In genomic region chr4:46491455-46491854, GRCh38 we compare ENCODE assay signal across 20 cellular contexts.
DNase-seq lines count a peak whose midpoint lies in the region; ATAC-seq and TF ChIP-seq lines count a peak whose summit lies in the region.
"Had no signal": no experiment of that assay in that cellular context is flagged by ENCODE, and none has a peak within 500 bp of the region (broad histone marks: within the 10 kb centered on the region; RNA-seq: fewer than 3 reads in every experiment).

No MANE protein-coding gene starts in this region.

- intact Hi-C loops in spleen (cut with DNase I; ENCODE audit: low total_unique reads), result no loop called here
- intact Hi-C loops in A673 (cut with micrococcal nuclease; ENCODE audit: unreplicated experiment), result no loop called here

- no peaks in the 10 kb centered on the region for H4K20me1 ChIP-seq in GM23338 (replicated peaks; ENCODE audit: insufficient read depth)
- H4K20me1 ChIP-seq: BLaER1 had no signal

- CTCF ChIA-PET in WTC11 (lab: Charles Lee), result interaction anchor here (0.7 to 1.7 kb wide), 2 partner anchors 60 to 156 kb away, joined by 3 to 4 read pairs; no protein-coding TSS in a partner anchor
- CTCF ChIA-PET in A673 (lab: Charles Lee), result no interaction called here

- POLR2A ChIA-PET in WTC11 (lab: Charles Lee) (no interaction called here), A673 (lab: Charles Lee; ENCODE audit: low non-redundant PET) (no interaction called here)

- H3K79me2 ChIP-seq in GM23338 (replicated peaks; ENCODE audit: insufficient read depth), result no peaks in the 10 kb centered on the region

- no peak for TF ChIP-seq POLR2A in spleen (IDR thresholded peaks at IDR 0.05)

- no peaks in the 10 kb centered on the region; the same call in 2 of the 3 replicates for H3K4me1 Mint-ChIP-seq in GM23338
- H3K4me1 Mint-ChIP-seq in WTC11, result peaks cover 31% of the 10 kb centered on the region
- no peaks in the 10 kb centered on the region for H3K4me1 Mint-ChIP-seq in nephron
- H3K4me1 Mint-ChIP-seq: CD14-positive monocyte; CD4-positive, alpha-beta memory T cell; IgD-negative memory B cell had no signal

- peaks cover 17% of the 10 kb centered on the region for H3K36me3 Mint-ChIP-seq in GM23338 (ENCODE audit: low read depth)
- H3K36me3 Mint-ChIP-seq in WTC11, result peaks cover 7% of the 10 kb centered on the region; the same call in 1 of the 2 replicates
- H3K36me3 Mint-ChIP-seq in nephron (ENCODE audit: low read depth), result no peaks in the 10 kb centered on the region
- H3K36me3 Mint-ChIP-seq: CD14-positive monocyte; CD4-positive, alpha-beta memory T cell had no signal

- peak; percentile 54; the same call in 2 of the 3 replicates for ATAC-seq in GM23338
- peak; percentile 80 for ATAC-seq in WTC11
- ATAC-seq: A549, HepG2 had no signal

- WGBS in iPS DF 6.9 (ENCODE audit: insufficient coverage, insufficient read length), result no CpG with 5 or more reads among the region's 2 CpGs
- 42 to 83% (median 58%) methylated on average over 2 of the region's 2 CpGs for WGBS in spleen, 5 donors

- H3K27me3 ChIP-seq in GM23338 (ENCODE audit: insufficient read depth) (no peaks in the 10 kb centered on the region), iPS DF 6.9 (ENCODE audit: control insufficient read depth, insufficient read depth, low read length) (no peaks in the 10 kb centered on the region), spleen (replicated peaks in 1 of 7) (no peaks in the 10 kb centered on the region), A673 (replicated peaks; ENCODE audit: insufficient read depth, low read depth, low read length, poor library complexity) (no peaks in the 10 kb centered on the region)
- H3K27me3 ChIP-seq: BLaER1 had no signal

- H3F3A ChIP-seq in GM23338 (replicated peaks; ENCODE audit: low read depth), result no peaks in the 10 kb centered on the region

- H3K27ac ChIP-seq in GM23338 (ENCODE audit: low read depth) (no peak overlapping the region), iPS DF 6.9 (ENCODE audit: low read length) (no peak overlapping the region), spleen (no peak overlapping the region), A673 (ENCODE audit: low read depth, low read length, poor library complexity, severe bottlenecking) (no peak overlapping the region)
- H3K27ac ChIP-seq: 22Rv1, A549, BLaER1, HL-60 had no signal

- no peaks in the 10 kb centered on the region; the same call in 1 of the 2 replicates for H3K9me3 ChIP-seq in iPS DF 6.9 (ENCODE audit: control insufficient read depth, insufficient read depth, low read length)
- H3K9me3 ChIP-seq in spleen, result peaks cover 0 to 4% (median 0%) of the 10 kb centered on the region in 8 donors
- no peaks in the 10 kb centered on the region for H3K9me3 ChIP-seq in A673 (ENCODE audit: low read depth, low read length, poor library complexity, severe bottlenecking)
- H3K9me3 ChIP-seq: A549, BLaER1 had no signal

- H3K36me3 ChIP-seq in GM23338 (ENCODE audit: insufficient read depth) (no peaks in the 10 kb centered on the region), iPS DF 6.9 (ENCODE audit: control insufficient read depth, insufficient read depth, low read length) (no peaks in the 10 kb centered on the region), spleen (no peaks in the 10 kb centered on the region), A673 (ENCODE audit: insufficient read depth, low read length, poor library complexity, severe bottlenecking) (no peaks in the 10 kb centered on the region)
- H3K36me3 ChIP-seq: BLaER1 had no signal

- no peak overlapping the region for H2AFZ ChIP-seq in GM23338

- peaks cover 85% of the 10 kb centered on the region for H3K9me3 Mint-ChIP-seq in GM23338
- peaks cover 26% of the 10 kb centered on the region for H3K9me3 Mint-ChIP-seq in WTC11
- H3K9me3 Mint-ChIP-seq in nephron, result peaks cover 2% of the 10 kb centered on the region

- DNase-seq in GM23338 (ENCODE audit: low spot score), result peak; percentile 52
- no peak for DNase-seq in WTC11 (ENCODE audit: low spot score)
- DNase-seq in iPS DF 6.9 (ENCODE audit: low read depth, low spot score), result peak; percentile 2
- no peak for DNase-seq in spleen
- DNase-seq in NCI-H446 (lab: John Stamatoyannopoulos, UW), result no peak
- no peak for DNase-seq in A673 (ENCODE audit: low spot score)
- DNase-seq: CD4-positive, alpha-beta memory T cell; DMS153; DMS79; GDM1; HCEC 1CT; KBM-7 had no signal

- H3K27me3 Mint-ChIP-seq in GM23338 (ENCODE audit: insufficient read depth, low read depth, poor library complexity) (peaks cover 5% of the 10 kb centered on the region), WTC11 (ENCODE audit: low read depth) (no peaks in the 10 kb centered on the region; the same call in 1 of the 2 replicates), nephron (ENCODE audit: low read depth) (no peaks in the 10 kb centered on the region)
- H3K27me3 Mint-ChIP-seq: CD4-positive, alpha-beta memory T cell; IgD-negative memory B cell had no signal

- no peak overlapping the region for H3K4me3 ChIP-seq in GM23338
- H3K4me3 ChIP-seq in iPS DF 6.9 (ENCODE audit: low read length), result no peak overlapping the region
- no peak overlapping the region for H3K4me3 ChIP-seq in spleen
- H3K4me3 ChIP-seq in A673 (ENCODE audit: low read depth, low read length, poor library complexity, severe bottlenecking), result no peak overlapping the region
- H3K4me3 ChIP-seq: A549, BLaER1 had no signal

- H3K4me1 ChIP-seq in GM23338 (ENCODE audit: insufficient read depth) (peaks cover 30% of the 10 kb centered on the region), iPS DF 6.9 (ENCODE audit: control insufficient read depth, insufficient read depth, low read length) (no peaks in the 10 kb centered on the region), spleen (no peaks in the 10 kb centered on the region), A673 (ENCODE audit: insufficient read depth, low read length, poor library complexity, severe bottlenecking) (no peaks in the 10 kb centered on the region)
- H3K4me1 ChIP-seq: A549 had no signal

- no peak for TF ChIP-seq CTCF in GM23338 (conservative IDR thresholded peaks at IDR 0.05; ENCODE audit: low read depth in 2 of 2)
- TF ChIP-seq CTCF in WTC11 (IDR thresholded peaks at IDR 0.05), result no peak
- no peak for TF ChIP-seq CTCF in nephron (IDR thresholded peaks at IDR 0.05; ENCODE audit: unreplicated experiment in 3 of 3)
- TF ChIP-seq CTCF in spleen (IDR thresholded peaks at IDR 0.05 in 8 of 11, conservative IDR thresholded peaks at IDR 0.05 in 3 of 11), result no peak
- no peak for TF ChIP-seq CTCF in A673 (conservative IDR thresholded peaks at IDR 0.05; ENCODE audit: low read depth, low read length)

- BruUV-seq in A673 (replicated peaks; lab: Mats Ljungman, UMichigan), result no TSS peak

- peaks cover 6% of the 10 kb centered on the region for H3K9me2 ChIP-seq in GM23338 (ENCODE audit: insufficient read depth)

- H3K4me3 Mint-ChIP-seq in GM23338 (no peak overlapping the region), WTC11 (no peak overlapping the region), nephron (no peak overlapping the region)
- H3K4me3 Mint-ChIP-seq: CD14-positive monocyte; CD4-positive, alpha-beta memory T cell; IgD-negative memory B cell had no signal

- H3K27ac Mint-ChIP-seq in GM23338 (no peak overlapping the region), WTC11 (no peak overlapping the region), nephron (peak overlapping the region; percentile 63 to 76 (median 71))
- H3K27ac Mint-ChIP-seq: CD14-positive monocyte; CD4-positive, alpha-beta memory T cell; IgD-negative memory B cell had no signal

- no peak overlapping the region for H3K4me2 ChIP-seq in GM23338
- H3K4me2 ChIP-seq: A549 had no signal

TF ChIP-seq in GM23338, 12 proteins besides CTCF, POLR2A, EP300 and RAD21 (continues in another document):
- no peak for TF ChIP-seq EZH2 (IDR thresholded peaks at IDR 0.05; ENCODE audit: low read depth, unreplicated experiment)
- no peak for TF ChIP-seq STAT1 (IDR thresholded peaks at IDR 0.05; ENCODE audit: unreplicated experiment)

TF ChIP-seq in WTC11, 78 proteins besides CTCF, POLR2A, EP300 and RAD21:
- no peak for TF ChIP-seq NR2C2 (CRISPR knock-in tag; IDR thresholded peaks at IDR 0.05)
- no peak for TF ChIP-seq ZSCAN18 (CRISPR knock-in tag; IDR thresholded peaks at IDR 0.05)
- no peak for TF ChIP-seq CDX4 (CRISPR knock-in tag; IDR thresholded peaks at IDR 0.05; ENCODE audit: borderline replicate concordance)
- TF ChIP-seq ETV6 (CRISPR knock-in tag; IDR thresholded peaks at IDR 0.05), result no peak
- no peak for TF ChIP-seq JAZF1 (CRISPR knock-in tag; IDR thresholded peaks at IDR 0.05)
- no peak for TF ChIP-seq RELA (CRISPR knock-in tag; IDR thresholded peaks at IDR 0.05; ENCODE audit: borderline replicate concordance)
- TF ChIP-seq USF2 (CRISPR knock-in tag; IDR thresholded peaks at IDR 0.05), result no peak
- no peak for TF ChIP-seq ZNF423 (CRISPR knock-in tag; IDR thresholded peaks at IDR 0.05)
- no peak for TF ChIP-seq SOX15 (CRISPR knock-in tag; IDR thresholded peaks at IDR 0.05)

Comparison
In these comparisons a context has a peak if more than half of its experiments do, and no peak if none do; other contexts are left out.
1. DNase-seq: peak in GM23338 (single experiment) and iPS DF 6.9 (single experiment); none in WTC11 (single experiment), spleen (single experiment), NCI-H446 (0 of 2) and A673 (single experiment).
2. H3K27ac Mint-ChIP-seq: peak in nephron (3 of 3); none in GM23338 (single experiment) and WTC11 (single experiment).